1 cellular context compared by ENCODE assay signal in the genomic region with DNA sequence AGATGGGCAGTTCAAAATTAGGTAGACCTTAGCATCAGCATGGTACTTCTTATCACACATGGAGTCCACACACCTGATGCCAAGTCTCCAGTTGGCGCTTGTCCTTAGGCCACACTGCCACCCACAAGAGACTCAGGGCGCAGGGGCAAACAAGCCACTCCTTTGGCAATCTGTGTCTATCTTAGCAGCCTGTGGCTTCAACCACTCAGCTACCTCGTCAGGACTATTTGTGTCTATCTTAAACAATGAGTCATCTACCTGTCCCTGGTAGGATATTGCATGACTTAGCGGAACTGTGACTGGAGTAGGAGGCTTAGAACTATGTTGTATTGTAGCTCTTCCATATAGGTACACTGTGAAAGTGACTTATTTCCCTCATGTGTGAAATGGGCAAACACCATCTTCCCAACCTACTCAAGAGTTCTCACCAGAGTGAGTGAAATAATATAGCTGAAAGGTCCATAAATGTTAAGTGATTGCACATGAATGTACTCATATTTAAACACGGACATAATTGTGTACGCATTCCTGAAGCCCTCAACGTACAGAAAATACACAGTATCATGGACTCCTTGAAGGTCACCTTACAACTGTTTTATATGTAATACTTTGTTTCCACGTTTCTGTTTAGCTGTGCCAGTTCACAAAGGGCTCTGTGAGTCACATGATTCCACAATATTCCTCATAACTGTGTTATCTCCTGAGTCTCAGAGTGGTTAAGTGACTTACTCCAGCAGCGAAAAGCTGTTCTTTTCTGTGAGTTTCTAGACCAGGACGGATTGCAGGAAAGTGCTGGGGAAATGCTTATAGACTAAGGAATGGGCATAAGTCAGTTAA.
A peak's percentile ranks its signal among the peaks of the same experiment; 100 is the strongest.
TF ChIP-seq lines count a peak whose summit lies in the region.

No MANE protein-coding gene starts in this region.

TF ChIP-seq in HepG2, 621 proteins besides CTCF, POLR2A, EP300 and RAD21 (continued from another document and continues in another):
- TF ChIP-seq, protein P1, sequence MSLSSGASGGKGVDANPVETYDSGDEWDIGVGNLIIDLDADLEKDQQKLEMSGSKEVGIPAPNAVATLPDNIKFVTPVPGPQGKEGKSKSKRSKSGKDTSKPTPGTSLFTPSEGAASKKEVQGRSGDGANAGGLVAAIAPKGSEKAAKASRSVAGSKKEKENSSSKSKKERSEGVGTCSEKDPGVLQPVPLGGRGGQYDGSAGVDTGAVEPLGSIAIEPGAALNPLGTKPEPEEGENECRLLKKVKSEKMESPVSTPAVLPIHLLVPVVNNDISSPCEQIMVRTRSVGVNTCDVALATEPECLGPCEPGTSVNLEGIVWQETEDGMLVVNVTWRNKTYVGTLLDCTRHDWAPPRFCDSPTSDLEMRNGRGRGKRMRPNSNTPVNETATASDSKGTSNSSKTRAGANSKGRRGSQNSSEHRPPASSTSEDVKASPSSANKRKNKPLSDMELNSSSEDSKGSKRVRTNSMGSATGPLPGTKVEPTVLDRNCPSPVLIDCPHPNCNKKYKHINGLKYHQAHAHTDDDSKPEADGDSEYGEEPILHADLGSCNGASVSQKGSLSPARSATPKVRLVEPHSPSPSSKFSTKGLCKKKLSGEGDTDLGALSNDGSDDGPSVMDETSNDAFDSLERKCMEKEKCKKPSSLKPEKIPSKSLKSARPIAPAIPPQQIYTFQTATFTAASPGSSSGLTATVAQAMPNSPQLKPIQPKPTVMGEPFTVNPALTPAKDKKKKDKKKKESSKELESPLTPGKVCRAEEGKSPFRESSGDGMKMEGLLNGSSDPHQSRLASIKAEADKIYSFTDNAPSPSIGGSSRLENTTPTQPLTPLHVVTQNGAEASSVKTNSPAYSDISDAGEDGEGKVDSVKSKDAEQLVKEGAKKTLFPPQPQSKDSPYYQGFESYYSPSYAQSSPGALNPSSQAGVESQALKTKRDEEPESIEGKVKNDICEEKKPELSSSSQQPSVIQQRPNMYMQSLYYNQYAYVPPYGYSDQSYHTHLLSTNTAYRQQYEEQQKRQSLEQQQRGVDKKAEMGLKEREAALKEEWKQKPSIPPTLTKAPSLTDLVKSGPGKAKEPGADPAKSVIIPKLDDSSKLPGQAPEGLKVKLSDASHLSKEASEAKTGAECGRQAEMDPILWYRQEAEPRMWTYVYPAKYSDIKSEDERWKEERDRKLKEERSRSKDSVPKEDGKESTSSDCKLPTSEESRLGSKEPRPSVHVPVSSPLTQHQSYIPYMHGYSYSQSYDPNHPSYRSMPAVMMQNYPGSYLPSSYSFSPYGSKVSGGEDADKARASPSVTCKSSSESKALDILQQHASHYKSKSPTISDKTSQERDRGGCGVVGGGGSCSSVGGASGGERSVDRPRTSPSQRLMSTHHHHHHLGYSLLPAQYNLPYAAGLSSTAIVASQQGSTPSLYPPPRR (CRISPR knock-in tag; IDR thresholded peaks at IDR 0.05; ENCODE audit: borderline replicate concordance), result peak; percentile 17; the same call in 1 of the 2 replicates
- TF ChIP-seq ZNF331 (CRISPR knock-in tag; IDR thresholded peaks at IDR 0.05), result no peak
- no peak for TF ChIP-seq IKZF1 (IDR thresholded peaks at IDR 0.05)
- TF ChIP-seq, protein P2, sequence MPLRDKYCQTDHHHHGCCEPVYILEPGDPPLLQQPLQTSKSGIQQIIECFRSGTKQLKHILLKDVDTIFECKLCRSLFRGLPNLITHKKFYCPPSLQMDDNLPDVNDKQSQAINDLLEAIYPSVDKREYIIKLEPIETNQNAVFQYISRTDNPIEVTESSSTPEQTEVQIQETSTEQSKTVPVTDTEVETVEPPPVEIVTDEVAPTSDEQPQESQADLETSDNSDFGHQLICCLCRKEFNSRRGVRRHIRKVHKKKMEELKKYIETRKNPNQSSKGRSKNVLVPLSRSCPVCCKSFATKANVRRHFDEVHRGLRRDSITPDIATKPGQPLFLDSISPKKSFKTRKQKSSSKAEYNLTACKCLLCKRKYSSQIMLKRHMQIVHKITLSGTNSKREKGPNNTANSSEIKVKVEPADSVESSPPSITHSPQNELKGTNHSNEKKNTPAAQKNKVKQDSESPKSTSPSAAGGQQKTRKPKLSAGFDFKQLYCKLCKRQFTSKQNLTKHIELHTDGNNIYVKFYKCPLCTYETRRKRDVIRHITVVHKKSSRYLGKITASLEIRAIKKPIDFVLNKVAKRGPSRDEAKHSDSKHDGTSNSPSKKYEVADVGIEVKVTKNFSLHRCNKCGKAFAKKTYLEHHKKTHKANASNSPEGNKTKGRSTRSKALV (CRISPR knock-in tag; IDR thresholded peaks at IDR 0.05), result no peak
- peak; percentile 60; the same call in 1 of the 2 replicates for TF ChIP-seq CREB1 (IDR thresholded peaks at IDR 0.05)
- TF ChIP-seq CREB1 (CRISPR knock-in tag; IDR thresholded peaks at IDR 0.05), result peak; percentile 5; the same call in 1 of the 2 replicates
- TF ChIP-seq ZNF550 (CRISPR knock-in tag; IDR thresholded peaks at IDR 0.05; ENCODE audit: borderline replicate concordance), result no peak
- no peak for TF ChIP-seq MEIS2 (CRISPR knock-in tag; IDR thresholded peaks at IDR 0.05)
- no peak for TF ChIP-seq GPBP1L1 (CRISPR knock-in tag; IDR thresholded peaks at IDR 0.05)
- TF ChIP-seq, protein P3, sequence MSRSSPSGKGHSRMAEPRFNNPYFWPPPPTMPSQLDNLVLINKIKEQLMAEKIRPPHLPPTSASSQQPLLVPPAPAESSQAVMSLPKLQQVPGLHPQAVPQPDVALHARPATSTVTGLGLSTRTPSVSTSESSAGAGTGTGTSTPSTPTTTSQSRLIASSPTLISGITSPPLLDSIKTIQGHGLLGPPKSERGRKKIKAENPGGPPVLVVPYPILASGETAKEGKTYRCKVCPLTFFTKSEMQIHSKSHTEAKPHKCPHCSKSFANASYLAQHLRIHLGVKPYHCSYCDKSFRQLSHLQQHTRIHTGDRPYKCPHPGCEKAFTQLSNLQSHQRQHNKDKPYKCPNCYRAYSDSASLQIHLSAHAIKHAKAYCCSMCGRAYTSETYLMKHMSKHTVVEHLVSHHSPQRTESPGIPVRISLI (CRISPR knock-in tag; IDR thresholded peaks at IDR 0.05; ENCODE audit: borderline replicate concordance), result no peak
- TF ChIP-seq ZNF788 (CRISPR knock-in tag; IDR thresholded peaks at IDR 0.05; ENCODE audit: borderline replicate concordance), result no peak
- no peak for TF ChIP-seq SIX1 (CRISPR knock-in tag; IDR thresholded peaks at IDR 0.05; ENCODE audit: borderline replicate concordance)
- TF ChIP-seq, protein P4, sequence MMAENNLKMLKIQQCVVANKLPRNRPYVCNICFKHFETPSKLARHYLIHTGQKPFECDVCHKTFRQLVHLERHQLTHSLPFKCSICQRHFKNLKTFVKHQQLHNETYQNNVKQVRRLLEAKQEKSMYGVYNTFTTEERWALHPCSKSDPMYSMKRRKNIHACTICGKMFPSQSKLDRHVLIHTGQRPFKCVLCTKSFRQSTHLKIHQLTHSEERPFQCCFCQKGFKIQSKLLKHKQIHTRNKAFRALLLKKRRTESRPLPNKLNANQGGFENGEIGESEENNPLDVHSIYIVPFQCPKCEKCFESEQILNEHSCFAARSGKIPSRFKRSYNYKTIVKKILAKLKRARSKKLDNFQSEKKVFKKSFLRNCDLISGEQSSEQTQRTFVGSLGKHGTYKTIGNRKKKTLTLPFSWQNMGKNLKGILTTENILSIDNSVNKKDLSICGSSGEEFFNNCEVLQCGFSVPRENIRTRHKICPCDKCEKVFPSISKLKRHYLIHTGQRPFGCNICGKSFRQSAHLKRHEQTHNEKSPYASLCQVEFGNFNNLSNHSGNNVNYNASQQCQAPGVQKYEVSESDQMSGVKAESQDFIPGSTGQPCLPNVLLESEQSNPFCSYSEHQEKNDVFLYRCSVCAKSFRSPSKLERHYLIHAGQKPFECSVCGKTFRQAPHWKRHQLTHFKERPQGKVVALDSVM (CRISPR knock-in tag; IDR thresholded peaks at IDR 0.05), result no peak
- TF ChIP-seq REPIN1 (CRISPR knock-in tag; IDR thresholded peaks at IDR 0.05; ENCODE audit: borderline replicate concordance, low read depth), result 0 out of 2 replicates have a peak, but pooled peaks have one; percentile 14
- TF ChIP-seq ZMYM2 (CRISPR knock-in tag; IDR thresholded peaks at IDR 0.05), result no peak
- no peak for TF ChIP-seq CENPX (CRISPR knock-in tag; IDR thresholded peaks at IDR 0.05)
- TF ChIP-seq MIER3 (CRISPR knock-in tag; IDR thresholded peaks at IDR 0.05; ENCODE audit: borderline replicate concordance), result no peak
- peak; percentile 11; the same call in 1 of the 2 replicates for TF ChIP-seq ZSCAN5A (CRISPR knock-in tag; IDR thresholded peaks at IDR 0.05; ENCODE audit: borderline replicate concordance)
- 0 out of 2 replicates have a peak, but pooled peaks have one; percentile 51 for TF ChIP-seq ZNF543 (CRISPR knock-in tag; IDR thresholded peaks at IDR 0.05)
- TF ChIP-seq HMGXB3 (CRISPR knock-in tag; IDR thresholded peaks at IDR 0.05; ENCODE audit: borderline replicate concordance), result no peak
- no peak for TF ChIP-seq ZNF616 (CRISPR knock-in tag; IDR thresholded peaks at IDR 0.05; ENCODE audit: low read depth)
- TF ChIP-seq MNT (IDR thresholded peaks at IDR 0.05), result no peak
- TF ChIP-seq, protein P5, sequence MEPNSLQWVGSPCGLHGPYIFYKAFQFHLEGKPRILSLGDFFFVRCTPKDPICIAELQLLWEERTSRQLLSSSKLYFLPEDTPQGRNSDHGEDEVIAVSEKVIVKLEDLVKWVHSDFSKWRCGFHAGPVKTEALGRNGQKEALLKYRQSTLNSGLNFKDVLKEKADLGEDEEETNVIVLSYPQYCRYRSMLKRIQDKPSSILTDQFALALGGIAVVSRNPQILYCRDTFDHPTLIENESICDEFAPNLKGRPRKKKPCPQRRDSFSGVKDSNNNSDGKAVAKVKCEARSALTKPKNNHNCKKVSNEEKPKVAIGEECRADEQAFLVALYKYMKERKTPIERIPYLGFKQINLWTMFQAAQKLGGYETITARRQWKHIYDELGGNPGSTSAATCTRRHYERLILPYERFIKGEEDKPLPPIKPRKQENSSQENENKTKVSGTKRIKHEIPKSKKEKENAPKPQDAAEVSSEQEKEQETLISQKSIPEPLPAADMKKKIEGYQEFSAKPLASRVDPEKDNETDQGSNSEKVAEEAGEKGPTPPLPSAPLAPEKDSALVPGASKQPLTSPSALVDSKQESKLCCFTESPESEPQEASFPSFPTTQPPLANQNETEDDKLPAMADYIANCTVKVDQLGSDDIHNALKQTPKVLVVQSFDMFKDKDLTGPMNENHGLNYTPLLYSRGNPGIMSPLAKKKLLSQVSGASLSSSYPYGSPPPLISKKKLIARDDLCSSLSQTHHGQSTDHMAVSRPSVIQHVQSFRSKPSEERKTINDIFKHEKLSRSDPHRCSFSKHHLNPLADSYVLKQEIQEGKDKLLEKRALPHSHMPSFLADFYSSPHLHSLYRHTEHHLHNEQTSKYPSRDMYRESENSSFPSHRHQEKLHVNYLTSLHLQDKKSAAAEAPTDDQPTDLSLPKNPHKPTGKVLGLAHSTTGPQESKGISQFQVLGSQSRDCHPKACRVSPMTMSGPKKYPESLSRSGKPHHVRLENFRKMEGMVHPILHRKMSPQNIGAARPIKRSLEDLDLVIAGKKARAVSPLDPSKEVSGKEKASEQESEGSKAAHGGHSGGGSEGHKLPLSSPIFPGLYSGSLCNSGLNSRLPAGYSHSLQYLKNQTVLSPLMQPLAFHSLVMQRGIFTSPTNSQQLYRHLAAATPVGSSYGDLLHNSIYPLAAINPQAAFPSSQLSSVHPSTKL (CRISPR knock-in tag; IDR thresholded peaks at IDR 0.05), result peak; percentile 55
- no peak for TF ChIP-seq TCF12 (IDR thresholded peaks at IDR 0.05)
- TF ChIP-seq TCF12 (CRISPR knock-in tag; IDR thresholded peaks at IDR 0.05), result no peak
